8 cellular contexts compared by ENCODE assay signal in the genomic region with DNA sequence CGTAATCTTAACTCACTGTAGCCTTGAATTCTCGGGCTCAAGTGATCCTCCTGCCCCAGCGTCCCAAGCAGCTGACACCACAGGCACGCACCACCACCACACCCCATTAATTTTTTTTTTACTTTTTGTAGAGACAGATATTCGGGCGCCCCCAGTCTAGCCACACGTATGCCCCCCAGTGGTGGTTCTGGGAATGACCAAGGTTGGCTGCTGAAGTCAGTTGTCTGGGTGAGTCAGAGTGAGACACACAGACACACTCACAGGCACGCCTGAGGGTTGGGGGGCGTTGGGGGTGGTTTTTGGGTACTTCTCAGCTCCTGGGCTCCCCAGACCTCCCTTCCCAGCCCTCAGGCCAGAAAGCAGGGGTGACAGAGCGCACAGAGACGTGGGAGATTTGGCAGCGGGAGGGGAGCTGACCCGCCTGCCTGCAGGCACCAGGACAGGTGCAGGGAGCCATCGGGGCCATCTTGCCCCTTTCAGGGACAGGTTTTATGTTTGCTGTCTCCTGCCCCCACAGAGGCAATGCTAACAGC. TPM values are rescaled to one million over a fixed set of nuclear protein-coding genes. Genes with fewer than 3 reads are reported as not detected.
A peak's percentile ranks its signal among the peaks of the same experiment; 100 is the strongest.
DNase-seq lines count a peak whose midpoint lies in the region; ATAC-seq and TF ChIP-seq lines count a peak whose summit lies in the region.

No MANE protein-coding gene starts in this region.

- POLR2A ChIA-PET in A673 (lab: Charles Lee; ENCODE audit: low non-redundant PET), result no interaction called here

- 23 to 30% methylated on average over 14 of the region's 14 CpGs for WGBS in aorta, 2 donors

- peaks cover 31% of the 10 kb centered on the region for H3K4me1 Mint-ChIP-seq in activated naive CD4-positive, alpha-beta T cell treated with anti-CD3 and anti-CD28 coated beads, Interleukin-2, amount 10 ng/mL, durations not matched to agents 7 days and 5 days

- H3K27ac Mint-ChIP-seq in activated naive CD4-positive, alpha-beta T cell treated with anti-CD3 and anti-CD28 coated beads, Interleukin-2, amount 10 ng/mL, durations not matched to agents 7 days and 5 days, result no peak overlapping the region

- H3K27me3 ChIP-seq in A673 (replicated peaks; ENCODE audit: insufficient read depth, low read depth, low read length, poor library complexity), result no peaks in the 10 kb centered on the region
- H3K27me3 ChIP-seq in aorta (ENCODE audit: control insufficient read depth in 1 of 2, insufficient read depth in 2 of 2, low read length in 1 of 2), result no peaks in the 10 kb centered on the region

- no peaks in the 10 kb centered on the region for H3K9me3 Mint-ChIP-seq in activated naive CD4-positive, alpha-beta T cell treated with anti-CD3 and anti-CD28 coated beads, Interleukin-2, amount 10 ng/mL, durations not matched to agents 7 days and 5 days

- BruUV-seq in A673 (replicated peaks; lab: Mats Ljungman, UMichigan), result no TSS peak

- H3K4me3 Mint-ChIP-seq in activated naive CD4-positive, alpha-beta T cell treated with anti-CD3 and anti-CD28 coated beads, Interleukin-2, amount 10 ng/mL, durations not matched to agents 7 days and 5 days, result no peak overlapping the region

- peaks cover 50% of the 10 kb centered on the region for H3K27me3 Mint-ChIP-seq in activated naive CD4-positive, alpha-beta T cell treated with anti-CD3 and anti-CD28 coated beads, Interleukin-2, amount 10 ng/mL, durations not matched to agents 7 days and 5 days

- peaks cover 6% of the 10 kb centered on the region for H3K4me1 ChIP-seq in A673 (ENCODE audit: insufficient read depth, low read length, poor library complexity, severe bottlenecking)
- no peaks in the 10 kb centered on the region for H3K4me1 ChIP-seq in aorta (ENCODE audit: control insufficient read depth in 1 of 2, insufficient read depth in 2 of 2, low read length in 2 of 2)

- H3K36me3 ChIP-seq in A673 (ENCODE audit: insufficient read depth, low read length, poor library complexity, severe bottlenecking) (peaks cover 5% of the 10 kb centered on the region), aorta (ENCODE audit: control insufficient read depth in 1 of 2, insufficient read depth in 2 of 2, low read length in 1 of 2) (no peaks in the 10 kb centered on the region)

- H3K27ac ChIP-seq in A673 (ENCODE audit: low read depth, low read length, poor library complexity, severe bottlenecking) (no peak overlapping the region), aorta (ENCODE audit: low read depth in 1 of 2, low read length in 2 of 2) (no peak overlapping the region)

- ATAC-seq in GM18517 (IDR thresholded peaks at IDR 0.05; ENCODE audit: unreplicated experiment) (peak; percentile 61), SK-N-SH treated with all-trans-retinoic acid at 6 μM for 48 hours (peak; percentile 79), aorta (ENCODE audit: low FRiP score) (peak; percentile 87)

- H3K4me3 ChIP-seq in A673 (ENCODE audit: low read depth, low read length, poor library complexity, severe bottlenecking) (no peak overlapping the region), aorta (ENCODE audit: low read length in 2 of 2) (no peak overlapping the region)

- DNase-seq in A673 (ENCODE audit: low spot score) (peak; percentile 79), head of caudate nucleus (peak; percentile 61 to 91 (median 83)), pulmonary artery endothelial cell (ENCODE audit: low read depth, low spot score) (peak; percentile 26), aorta (peak; percentile 87 to 93)
- DNase-seq in activated naive CD4-positive, alpha-beta T cell treated with anti-CD3 and anti-CD28 coated beads, Interleukin-2, amount 10 ng/mL, durations not matched to agents 7 days and 5 days, result peak; percentile 91

- H3K9me3 ChIP-seq in A673 (ENCODE audit: low read depth, low read length, poor library complexity, severe bottlenecking) (no peaks in the 10 kb centered on the region), aorta (ENCODE audit: control insufficient read depth, low read length) (no peaks in the 10 kb centered on the region)

- H3K36me3 Mint-ChIP-seq in activated naive CD4-positive, alpha-beta T cell treated with anti-CD3 and anti-CD28 coated beads, Interleukin-2, amount 10 ng/mL, durations not matched to agents 7 days and 5 days, result peaks cover 7% of the 10 kb centered on the region

- CTCF ChIA-PET in A673 (lab: Charles Lee), result interaction anchor here (0.7 to 1.5 kb wide), 2 partner anchors 22 to 158 kb away, joined by 5 to 11 read pairs; a partner anchor contains a TSS
- CTCF ChIA-PET in activated naive CD4-positive, alpha-beta T cell treated with anti-CD3 and anti-CD28 coated beads, Interleukin-2, amount 10 ng/mL, durations not matched to agents 7 days and 5 days (lab: Charles Lee), result interaction anchor here (0.6 to 1.8 kb wide), 4 partner anchors 16 to 377 kb away, joined by 3 to 7 read pairs (median 4); no protein-coding TSS in a partner anchor

- intact Hi-C loops in A673 (cut with micrococcal nuclease; ENCODE audit: unreplicated experiment), result loop anchor here (2.0 kb wide), 1 partner anchor 151 kb away; no protein-coding TSS in a partner anchor
- intact Hi-C loops in head of caudate nucleus (cut with DNase I), result no loop called here
- intact Hi-C loops in aorta (cut with DNase I), result no loop called here

- TF ChIP-seq CTCF in A673 (conservative IDR thresholded peaks at IDR 0.05; ENCODE audit: low read depth, low read length), result peak; percentile 91
- peak; percentile 84 for TF ChIP-seq CTCF in LNCAP (IDR thresholded peaks at IDR 0.05)

TF ChIP-seq in SK-N-SH treated with all-trans-retinoic acid at 6 μM for 48 hours, 23 proteins besides CTCF, POLR2A, EP300 and RAD21 (continues in another document):
- TF ChIP-seq, protein P1, sequence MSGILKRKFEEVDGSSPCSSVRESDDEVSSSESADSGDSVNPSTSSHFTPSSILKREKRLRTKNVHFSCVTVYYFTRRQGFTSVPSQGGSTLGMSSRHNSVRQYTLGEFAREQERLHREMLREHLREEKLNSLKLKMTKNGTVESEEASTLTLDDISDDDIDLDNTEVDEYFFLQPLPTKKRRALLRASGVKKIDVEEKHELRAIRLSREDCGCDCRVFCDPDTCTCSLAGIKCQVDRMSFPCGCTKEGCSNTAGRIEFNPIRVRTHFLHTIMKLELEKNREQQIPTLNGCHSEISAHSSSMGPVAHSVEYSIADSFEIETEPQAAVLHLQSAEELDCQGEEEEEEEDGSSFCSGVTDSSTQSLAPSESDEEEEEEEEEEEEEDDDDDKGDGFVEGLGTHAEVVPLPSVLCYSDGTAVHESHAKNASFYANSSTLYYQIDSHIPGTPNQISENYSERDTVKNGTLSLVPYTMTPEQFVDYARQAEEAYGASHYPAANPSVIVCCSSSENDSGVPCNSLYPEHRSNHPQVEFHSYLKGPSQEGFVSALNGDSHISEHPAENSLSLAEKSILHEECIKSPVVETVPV (CRISPR knock-in tag; IDR thresholded peaks at IDR 0.05), result no peak
- TF ChIP-seq RARB (CRISPR knock-in tag; IDR thresholded peaks at IDR 0.05) (no peak), ZC3H10 (CRISPR knock-in tag; IDR thresholded peaks at IDR 0.05) (no peak)
- TF ChIP-seq, protein P2, sequence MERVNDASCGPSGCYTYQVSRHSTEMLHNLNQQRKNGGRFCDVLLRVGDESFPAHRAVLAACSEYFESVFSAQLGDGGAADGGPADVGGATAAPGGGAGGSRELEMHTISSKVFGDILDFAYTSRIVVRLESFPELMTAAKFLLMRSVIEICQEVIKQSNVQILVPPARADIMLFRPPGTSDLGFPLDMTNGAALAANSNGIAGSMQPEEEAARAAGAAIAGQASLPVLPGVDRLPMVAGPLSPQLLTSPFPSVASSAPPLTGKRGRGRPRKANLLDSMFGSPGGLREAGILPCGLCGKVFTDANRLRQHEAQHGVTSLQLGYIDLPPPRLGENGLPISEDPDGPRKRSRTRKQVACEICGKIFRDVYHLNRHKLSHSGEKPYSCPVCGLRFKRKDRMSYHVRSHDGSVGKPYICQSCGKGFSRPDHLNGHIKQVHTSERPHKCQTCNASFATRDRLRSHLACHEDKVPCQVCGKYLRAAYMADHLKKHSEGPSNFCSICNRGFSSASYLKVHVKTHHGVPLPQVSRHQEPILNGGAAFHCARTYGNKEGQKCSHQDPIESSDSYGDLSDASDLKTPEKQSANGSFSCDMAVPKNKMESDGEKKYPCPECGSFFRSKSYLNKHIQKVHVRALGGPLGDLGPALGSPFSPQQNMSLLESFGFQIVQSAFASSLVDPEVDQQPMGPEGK (CRISPR knock-in tag; IDR thresholded peaks at IDR 0.05; ENCODE audit: borderline replicate concordance), result no peak
- TF ChIP-seq, protein P3, sequence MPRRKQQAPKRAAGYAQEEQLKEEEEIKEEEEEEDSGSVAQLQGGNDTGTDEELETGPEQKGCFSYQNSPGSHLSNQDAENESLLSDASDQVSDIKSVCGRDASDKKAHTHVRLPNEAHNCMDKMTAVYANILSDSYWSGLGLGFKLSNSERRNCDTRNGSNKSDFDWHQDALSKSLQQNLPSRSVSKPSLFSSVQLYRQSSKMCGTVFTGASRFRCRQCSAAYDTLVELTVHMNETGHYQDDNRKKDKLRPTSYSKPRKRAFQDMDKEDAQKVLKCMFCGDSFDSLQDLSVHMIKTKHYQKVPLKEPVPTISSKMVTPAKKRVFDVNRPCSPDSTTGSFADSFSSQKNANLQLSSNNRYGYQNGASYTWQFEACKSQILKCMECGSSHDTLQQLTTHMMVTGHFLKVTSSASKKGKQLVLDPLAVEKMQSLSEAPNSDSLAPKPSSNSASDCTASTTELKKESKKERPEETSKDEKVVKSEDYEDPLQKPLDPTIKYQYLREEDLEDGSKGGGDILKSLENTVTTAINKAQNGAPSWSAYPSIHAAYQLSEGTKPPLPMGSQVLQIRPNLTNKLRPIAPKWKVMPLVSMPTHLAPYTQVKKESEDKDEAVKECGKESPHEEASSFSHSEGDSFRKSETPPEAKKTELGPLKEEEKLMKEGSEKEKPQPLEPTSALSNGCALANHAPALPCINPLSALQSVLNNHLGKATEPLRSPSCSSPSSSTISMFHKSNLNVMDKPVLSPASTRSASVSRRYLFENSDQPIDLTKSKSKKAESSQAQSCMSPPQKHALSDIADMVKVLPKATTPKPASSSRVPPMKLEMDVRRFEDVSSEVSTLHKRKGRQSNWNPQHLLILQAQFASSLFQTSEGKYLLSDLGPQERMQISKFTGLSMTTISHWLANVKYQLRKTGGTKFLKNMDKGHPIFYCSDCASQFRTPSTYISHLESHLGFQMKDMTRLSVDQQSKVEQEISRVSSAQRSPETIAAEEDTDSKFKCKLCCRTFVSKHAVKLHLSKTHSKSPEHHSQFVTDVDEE (CRISPR knock-in tag; IDR thresholded peaks at IDR 0.05), result no peak

RNA-seq across cellular contexts. Expression of a gene that starts 4.2 kb away (rescaled TPM):
- not detected in 2 replicates for total RNA-seq in A673 (2021)
- 0.04 and 0.07 TPM in 2 replicates for total RNA-seq in pulmonary artery endothelial cell
- not detected for total RNA-seq in aorta
- 1 to 10 TPM in 1 of 2 donors, not detected in 1; 3.1 TPM for polyA plus RNA-seq in aorta

RNA-seq across cellular contexts. Expression of a gene that starts 13.8 kb away (rescaled TPM):
- 52.7 and 54.9 TPM in 2 replicates for total RNA-seq in A673 (2021)
- 20.6 and 23.9 TPM in 2 replicates for total RNA-seq in pulmonary artery endothelial cell
- 10 to 100 TPM; 76.8 to 78.2 TPM for total RNA-seq in aorta
- 100 to 1,000 TPM in 1 of 2 donors, 10 to 100 TPM in 1; 75.5 to 154 TPM for polyA plus RNA-seq in aorta

RNA-seq across cellular contexts. Expression of a gene that starts 22.1 kb away (rescaled TPM):
- 0.28 and 0.79 TPM in 2 replicates for total RNA-seq in A673 (2021)
- 0.11 and 0.66 TPM in 2 replicates for total RNA-seq in pulmonary artery endothelial cell
- 1 to 10 TPM; 4.1 to 8.5 TPM for total RNA-seq in aorta
- polyA plus RNA-seq in aorta, result 10 to 100 TPM in 1 of 2 donors, 1 to 10 TPM in 1; 2.9 to 12.6 TPM

RNA-seq across cellular contexts. Expression of a gene that starts 22.4 kb away (rescaled TPM):
- 6.3 and 9.4 TPM in 2 replicates for total RNA-seq in A673 (2021)
- total RNA-seq in pulmonary artery endothelial cell, result 14.2 and 24.3 TPM in 2 replicates
- total RNA-seq in aorta, result 10 to 100 TPM; 21.9 to 38.2 TPM
- 10 to 100 TPM; 15.9 to 96.8 TPM for polyA plus RNA-seq in aorta

Comparison
In these comparisons a context has a peak if more than half of its experiments do, and no peak if none do; other contexts are left out.
1. DNase-seq: peak in every context shown above with its lines; median percentile 91 in activated naive CD4-positive, alpha-beta T cell treated with anti-CD3 and anti-CD28 coated beads, Interleukin-2, amount 10 ng/mL, durations not matched to agents 7 days and 5 days; 90 in aorta; 83 in head of caudate nucleus; 79 in A673; 26 in pulmonary artery endothelial cell.